In genomic region chr6:43992126-43992663, GRCh38 we compare ENCODE assay signal across 15 cellular contexts.
A peak's percentile ranks its signal among the peaks of the same experiment; 100 is the strongest.
DNase-seq lines count a peak whose midpoint lies in the region; ATAC-seq and TF ChIP-seq lines count a peak whose summit lies in the region.
"Had no signal": no experiment of that assay in that cellular context is flagged by ENCODE, and none has a peak within 500 bp of the region (broad histone marks: within the 10 kb centered on the region; RNA-seq: fewer than 3 reads in every experiment).

No MANE protein-coding gene starts in this region.

- H3K36me3 Mint-ChIP-seq in brain: no peaks in the 10 kb centered on the region
- H3K36me3 Mint-ChIP-seq: CD8-positive, alpha-beta memory T cell had no signal

- H3K9me3 ChIP-seq in heart left ventricle: no peaks in the 10 kb centered on the region
- no peaks in the 10 kb centered on the region for H3K9me3 ChIP-seq in right lobe of liver
- no peaks in the 10 kb centered on the region for H3K9me3 ChIP-seq in gastrocnemius medialis

- intact Hi-C loops in heart left ventricle (cut with DNase I): loop anchor here in 5 of 10 donors (1.0 to 5.0 kb wide), 5 partner anchors 37 to 220 kb away; partner anchors contain the start of gene VEGFA (in 4 of the 5)
- intact Hi-C loops in left ventricle myocardium superior (cut with micrococcal nuclease): no loop called here
- intact Hi-C loops in right lobe of liver (cut with DNase I): no loop called here
- intact Hi-C loops in gastrocnemius medialis (cut with DNase I; ENCODE audit: low total_unique reads): loop anchor here (2.0 to 5.0 kb wide), 2 partner anchors 83 to 235 kb away; no protein-coding TSS in a partner anchor

- peaks cover 57% of the 10 kb centered on the region for H3K4me1 Mint-ChIP-seq in brain
- H3K4me1 Mint-ChIP-seq: CD8-positive, alpha-beta memory T cell had no signal

- TF ChIP-seq CTCF in heart left ventricle (IDR thresholded peaks at IDR 0.05) (no peak), brain (conservative IDR thresholded peaks at IDR 0.05) (no peak), right lobe of liver (IDR thresholded peaks at IDR 0.05) (no peak), gastrocnemius medialis (IDR thresholded peaks at IDR 0.05 in 4 of 5, conservative IDR thresholded peaks at IDR 0.05 in 1 of 5) (no peak)

- 74 to 81% (median 78%) methylated on average over 4 of the region's 4 CpGs for WGBS in heart left ventricle, 4 donors
- 83% methylated on average over 4 of the region's 4 CpGs for WGBS in right lobe of liver (ENCODE audit: insufficient coverage, low coverage, low lambda C conversion rate, missing lambda C conversion rate)

- peaks cover 0 to 48% (median 20%) of the 10 kb centered on the region in 12 donors for H3K4me1 ChIP-seq in heart left ventricle
- peaks cover 0 to 19% (median 9%) of the 10 kb centered on the region in 4 donors for H3K4me1 ChIP-seq in right lobe of liver
- peaks cover 54 to 59% of the 10 kb centered on the region in 2 donors for H3K4me1 ChIP-seq in gastrocnemius medialis

- H3K27ac Mint-ChIP-seq in brain: peak overlapping the region in 4 of 5 experiments; percentile 8 to 58 (median 30)

- H3K4me3 ChIP-seq in heart left ventricle (no peak overlapping the region), right lobe of liver (no peak overlapping the region), gastrocnemius medialis (no peak overlapping the region)
- H3K4me3 ChIP-seq: PC-9, SK-N-MC had no signal

- DNase-seq in heart left ventricle (no peak), left ventricle myocardium superior (no peak), right lobe of liver (peak in 2 of 3 donors; percentile 5 to 17), gastrocnemius medialis (no peak)
- DNase-seq in stimulated activated CD4-positive, alpha-beta T cell treated with anti-CD3 and anti-CD28 coated beads, Interleukin-4, amount 100 ng/mL, for 4 hours: no peak
- DNase-seq: CD8-positive, alpha-beta memory T cell; EL; NCI-H1105; NCI-H1694 treated with DMSO at 0.1 percent for 48 hours; NCI-H748 treated with DMSO at 0.1 percent for 48 hours; PC-9 had no signal

- in situ Hi-C loops in gastrocnemius medialis (cut with MboI; ENCODE audit: low sequenced_read_pairs in 4 of 4): no loop called here

- H3K4me3 Mint-ChIP-seq in brain: no peak overlapping the region
- H3K4me3 Mint-ChIP-seq: CD8-positive, alpha-beta memory T cell had no signal

- peak overlapping the region; percentile 10 to 98 (median 86) for H3K27ac ChIP-seq in heart left ventricle
- H3K27ac ChIP-seq in right lobe of liver: no peak overlapping the region
- H3K27ac ChIP-seq in gastrocnemius medialis: peak overlapping the region; percentile 90 to 100 (median 99)
- H3K27ac ChIP-seq: PC-9, SK-N-MC had no signal

- H3K36me3 ChIP-seq in heart left ventricle: no peaks in the 10 kb centered on the region
- no peaks in the 10 kb centered on the region for H3K36me3 ChIP-seq in right lobe of liver
- no peaks in the 10 kb centered on the region for H3K36me3 ChIP-seq in gastrocnemius medialis

- no peak for ATAC-seq in heart left ventricle
- ATAC-seq in left ventricle myocardium superior: no peak
- no peak for ATAC-seq in right lobe of liver
- no peak for ATAC-seq in gastrocnemius medialis
- ATAC-seq in HG02884 (IDR thresholded peaks at IDR 0.05; ENCODE audit: unreplicated experiment): no peak
- no peak for ATAC-seq in GM21723 (IDR thresholded peaks at IDR 0.05; ENCODE audit: unreplicated experiment)

- H3K27me3 Mint-ChIP-seq in brain: peaks cover 9% of the 10 kb centered on the region

- H3K27me3 ChIP-seq in heart left ventricle (no peaks in the 10 kb centered on the region), right lobe of liver (no peaks in the 10 kb centered on the region), gastrocnemius medialis (no peaks in the 10 kb centered on the region)

- peaks cover 0 to 10% (median 0%) of the 10 kb centered on the region in 5 experiments for H3K9me3 Mint-ChIP-seq in brain
- H3K9me3 Mint-ChIP-seq: CD8-positive, alpha-beta memory T cell had no signal

- TF ChIP-seq POLR2A in heart left ventricle (IDR thresholded peaks at IDR 0.05) (no peak), right lobe of liver (IDR thresholded peaks at IDR 0.05) (no peak), gastrocnemius medialis (IDR thresholded peaks at IDR 0.05) (no peak)

Comparison
In these comparisons a context has a peak if more than half of its experiments do, and no peak if none do; other contexts are left out.
1. DNase-seq: peak in right lobe of liver (2 of 3); none in heart left ventricle (0 of 5), left ventricle myocardium superior (single experiment), gastrocnemius medialis (0 of 2) and stimulated activated CD4-positive, alpha-beta T cell treated with anti-CD3 and anti-CD28 coated beads, Interleukin-4, amount 100 ng/mL, for 4 hours (0 of 2).
2. H3K27ac ChIP-seq: peak in heart left ventricle (12 of 12) and gastrocnemius medialis (4 of 4); none in right lobe of liver (0 of 3).